ENCODE assay signal across 20 cellular contexts in the genomic region with DNA sequence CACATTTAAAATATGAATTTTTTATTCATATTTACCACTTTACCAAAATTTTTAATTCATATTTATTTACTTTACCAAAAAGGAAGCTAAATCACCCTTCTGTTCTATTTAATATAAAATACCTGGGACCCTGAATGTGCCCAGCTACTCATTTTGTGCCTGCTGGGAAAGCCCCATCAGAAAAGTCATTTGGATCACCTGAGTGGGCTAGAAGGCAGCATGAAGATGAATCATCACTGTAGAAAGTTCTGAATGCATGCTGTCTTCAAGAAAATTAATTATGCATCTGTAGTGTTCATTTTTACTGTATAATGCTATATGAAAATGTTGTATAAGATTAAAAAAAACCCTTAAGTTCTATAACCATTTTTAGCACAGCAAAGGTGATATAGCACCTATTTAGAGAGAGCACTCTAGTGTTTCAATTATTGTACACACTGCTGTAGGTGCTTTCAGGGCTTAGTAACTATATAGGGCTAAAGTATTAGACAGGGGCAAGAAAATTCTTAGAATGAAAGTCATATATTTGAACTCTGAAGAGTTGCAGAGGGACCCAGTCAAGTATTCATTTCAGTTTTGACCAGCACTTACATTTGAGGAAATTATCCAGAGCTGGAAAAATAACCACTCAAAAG.
DNase-seq lines count a peak whose midpoint lies in the region; ATAC-seq and TF ChIP-seq lines count a peak whose summit lies in the region.
"Had no signal": no experiment of that assay in that cellular context is flagged by ENCODE, and none has a peak within 500 bp of the region (broad histone marks: within the 10 kb centered on the region; RNA-seq: fewer than 3 reads in every experiment).

No MANE protein-coding gene starts in this region.

- H3K36me3 Mint-ChIP-seq in activated B cell treated with CpG ODN at 0.5 μM for 24 hours (ENCODE audit: low read depth) = no peaks in the 10 kb centered on the region

- H3K4me3 Mint-ChIP-seq in activated B cell treated with CpG ODN at 0.5 μM for 24 hours = no peak overlapping the region
- H3K4me3 Mint-ChIP-seq: GM23338 had no signal

- no peak overlapping the region for H3K27ac ChIP-seq in tibial nerve
- H3K27ac ChIP-seq: hepatocyte, right lobe of liver had no signal

- peak overlapping the region; percentile 61 for H3K27ac Mint-ChIP-seq in activated B cell treated with CpG ODN at 0.5 μM for 24 hours
- H3K27ac Mint-ChIP-seq: B cell, GM23338 had no signal

- POLR2A ChIA-PET in activated B cell treated with CpG ODN at 0.5 μM for 24 hours (lab: Charles Lee) = interaction anchor here (0.6 to 2.2 kb wide), 6 partner anchors 14 to 196 kb away, joined by 3 to 8 read pairs (median 6); a partner anchor contains a TSS

- no peaks in the 10 kb centered on the region for H3K9me3 Mint-ChIP-seq in activated B cell treated with CpG ODN at 0.5 μM for 24 hours
- H3K9me3 Mint-ChIP-seq: GM23338 had no signal

- no peak overlapping the region for H3K4me3 ChIP-seq in tibial nerve
- H3K4me3 ChIP-seq: GM23338, hepatocyte, right lobe of liver had no signal

- no peaks in the 10 kb centered on the region for H3K27me3 Mint-ChIP-seq in activated B cell treated with CpG ODN at 0.5 μM for 24 hours
- H3K27me3 Mint-ChIP-seq: B cell had no signal

- peaks cover 51% of the 10 kb centered on the region for H3K4me1 Mint-ChIP-seq in activated B cell treated with CpG ODN at 0.5 μM for 24 hours

- TF ChIP-seq EP300 in tibial nerve (IDR thresholded peaks at IDR 0.05) = no peak

- peaks cover 0 to 4% (median 0%) of the 10 kb centered on the region in 4 donors for H3K4me1 ChIP-seq in tibial nerve
- H3K4me1 ChIP-seq: right lobe of liver had no signal

- no peaks in the 10 kb centered on the region for H3K36me3 ChIP-seq in tibial nerve
- H3K36me3 ChIP-seq: right lobe of liver had no signal

- H3K9me3 ChIP-seq in tibial nerve = no peaks in the 10 kb centered on the region
- H3K9me3 ChIP-seq: right lobe of liver had no signal

- no peak for TF ChIP-seq POLR2A in tibial nerve (IDR thresholded peaks at IDR 0.05)

- CTCF ChIA-PET in activated B cell treated with CpG ODN at 0.5 μM for 24 hours (lab: Charles Lee) = interaction anchor here (0.8 to 1.0 kb wide), 2 partner anchors 26 to 201 kb away, joined by 3 read pairs; no protein-coding TSS in a partner anchor

- no peak for TF ChIP-seq CTCF in activated B cell treated with CpG ODN at 0.5 μM for 24 hours (IDR thresholded peaks at IDR 0.05)
- no peak for TF ChIP-seq CTCF in tibial nerve (IDR thresholded peaks at IDR 0.05)

- DNase-seq in activated B cell treated with CpG ODN at 0.5 μM for 24 hours (no peak), NCI-H2196 treated with DMSO at 0.1 percent for 48 hours (lab: John Stamatoyannopoulos, UW; ENCODE audit: unreplicated experiment) (no peak), tibial nerve (ENCODE audit: low spot score in 2 of 2) (no peak), NCI-H345 treated with DMSO at 0.1 percent for 48 hours (lab: John Stamatoyannopoulos, UW; ENCODE audit: unreplicated experiment) (no peak)
- peak; percentile 26 for DNase-seq in stimulated activated CD4-positive, alpha-beta T cell treated with anti-CD3 and anti-CD28 coated beads, Interleukin-1b, Interleukin-23, amount 100 ng/mL, for 48 hours
- DNase-seq: activated gamma-delta T cell, islet precursor cell, Karpas-422, NCI-H1092, NCI-H2107, NCI-H748 treated with DMSO at 0.1 percent for 48 hours, right lobe of liver, SHP77 treated with DMSO at 0.1 percent for 48 hours, T-helper 1 cell had no signal

- peak; percentile 67 for ATAC-seq in GM18858 (IDR thresholded peaks at IDR 0.05; ENCODE audit: unreplicated experiment)
- ATAC-seq in GM19463 (IDR thresholded peaks at IDR 0.05; ENCODE audit: unreplicated experiment) = peak; percentile 51
- peak; percentile 76 for ATAC-seq in activated B cell treated with CpG ODN at 0.5 μM for 24 hours (ENCODE audit: low read depth)
- ATAC-seq in GM21360 (IDR thresholded peaks at IDR 0.05; ENCODE audit: unreplicated experiment) = no peak
- ATAC-seq: GM23338, right lobe of liver had no signal

- intact Hi-C loops in activated B cell treated with CpG ODN at 0.5 μM for 24 hours (cut with micrococcal nuclease) = no loop called here

- no peaks in the 10 kb centered on the region for H3K27me3 ChIP-seq in tibial nerve
- H3K27me3 ChIP-seq: hepatocyte, right lobe of liver had no signal
